Comparison of ENCODE assay signal across 10 cellular contexts in the genomic region with DNA sequence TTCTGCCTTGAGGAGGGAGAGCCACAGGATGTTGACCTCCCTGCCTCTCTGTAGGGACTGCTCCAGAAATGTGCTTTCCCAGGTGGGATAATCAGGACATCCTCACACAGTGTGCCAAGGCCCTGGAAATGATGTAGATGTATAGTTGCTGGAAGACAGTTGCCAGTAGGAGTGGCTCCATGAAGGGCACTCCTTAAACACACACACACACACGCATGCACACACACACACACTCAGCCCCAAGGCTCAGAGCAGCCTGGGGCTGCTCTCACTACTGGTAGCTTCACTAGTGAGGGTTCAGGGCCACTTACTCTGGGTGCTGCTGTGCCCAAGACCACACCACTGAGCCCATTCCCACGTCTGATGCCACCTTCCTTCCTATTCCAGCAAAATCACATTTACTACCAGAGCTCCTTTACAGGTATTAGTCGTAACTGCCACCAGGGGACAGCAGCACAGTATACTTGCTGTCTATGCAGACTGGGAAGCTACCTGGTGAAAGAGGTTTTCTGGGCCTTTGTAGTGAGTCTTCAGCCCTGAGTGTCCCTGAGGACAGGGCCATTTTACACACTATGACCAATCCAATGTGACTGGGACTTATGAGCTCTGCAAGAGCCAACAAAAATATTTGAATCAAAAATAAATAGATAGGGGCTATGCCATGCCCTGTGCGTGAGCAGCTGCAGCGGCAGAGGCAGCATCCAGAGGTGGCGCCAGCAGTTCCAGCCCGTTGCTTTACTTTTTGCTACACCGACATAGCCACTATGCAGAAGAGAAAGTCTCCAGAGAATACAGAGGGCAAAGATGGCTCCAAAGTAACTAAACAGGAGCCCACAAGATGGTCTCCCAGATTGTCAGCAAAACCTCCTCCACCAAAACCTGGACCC. TPM values are rescaled to one million over a fixed set of nuclear protein-coding genes. Genes with fewer than 3 reads are reported as not detected.
A peak's percentile ranks its signal among the peaks of the same experiment; 100 is the strongest.
DNase-seq lines count a peak whose midpoint lies in the region; ATAC-seq and TF ChIP-seq lines count a peak whose summit lies in the region.
"Had no signal": no experiment of that assay in that cellular context is flagged by ENCODE, and none has a peak within 500 bp of the region (broad histone marks: within the 10 kb centered on the region; RNA-seq: fewer than 3 reads in every experiment).

No MANE protein-coding gene starts in this region.

- peak; percentile 47 for TF ChIP-seq CTCF in GM13977 (IDR thresholded peaks at IDR 0.05; ENCODE audit: extremely low read depth, insufficient read depth, missing control alignments)
- TF ChIP-seq CTCF in fibroblast of the aortic adventitia (IDR thresholded peaks at IDR 0.05; ENCODE audit: insufficient read depth, low read length), result peak; percentile 41

- no peak for ATAC-seq in HG02885 (IDR thresholded peaks at IDR 0.05; ENCODE audit: poor library complexity, unreplicated experiment)

- in situ Hi-C loops in GM13977 (cut with MboI; ENCODE audit: low pct_unique_long_range_greater_than_20kb, low sequenced_read_pairs, unreplicated experiment), result no loop called here

- no peak overlapping the region for H3K4me3 ChIP-seq in fibroblast of the aortic adventitia (ENCODE audit: low read depth, low read length)

- DNase-seq in AG08396 (ENCODE audit: low spot score) (peak; percentile 15), GM13977 (ENCODE audit: low spot score) (no peak), RPMI7951 (ENCODE audit: low read depth) (peak; percentile 28), fibroblast of the aortic adventitia (ENCODE audit: low read depth) (peak; percentile 22), DMS153 treated with DMSO at 0.1 percent for 48 hours (lab: John Stamatoyannopoulos, UW; ENCODE audit: unreplicated experiment) (no peak), NCI-H1092 treated with DMSO at 0.1 percent for 48 hours (lab: John Stamatoyannopoulos, UW) (no peak), NCI-H146 treated with DMSO at 0.1 percent for 48 hours (lab: John Stamatoyannopoulos, UW; ENCODE audit: unreplicated experiment) (no peak)
- DNase-seq: activated T-cell treated with anti-CD3 and anti-CD28 coated beads for 4 hours, hypothalamus had no signal

RNA-seq across cellular contexts. Expression of a gene that starts 15.0 kb away (rescaled TPM):
- not detected in 2 replicates for total RNA-seq in RPMI7951 (2014; rRNA removed; shearing (Covaris generic))
- total RNA-seq in fibroblast of the aortic adventitia (ENCODE audit: low replicate concordance), result not detected in 2 replicates

RNA-seq across cellular contexts. Expression of a gene that starts 39.2 kb away (rescaled TPM):
- not detected in 2 replicates for total RNA-seq in RPMI7951 (2014; rRNA removed; shearing (Covaris generic))
- not detected in 2 replicates for total RNA-seq in fibroblast of the aortic adventitia (ENCODE audit: low replicate concordance)

Comparison
In these comparisons a context has a peak if more than half of its experiments do, and no peak if none do; other contexts are left out.
1. DNase-seq: peak in AG08396 (single experiment), RPMI7951 (single experiment) and fibroblast of the aortic adventitia (single experiment); none in GM13977 (single experiment), DMS153 treated with DMSO at 0.1 percent for 48 hours (single experiment), NCI-H1092 treated with DMSO at 0.1 percent for 48 hours (single experiment) and NCI-H146 treated with DMSO at 0.1 percent for 48 hours (single experiment).